27 cellular contexts compared by ENCODE assay signal in genomic region chr1:223425550-223425949, GRCh38. TPM values are rescaled to one million over a fixed set of nuclear protein-coding genes. Genes with fewer than 3 reads are reported as not detected.
"Had no signal": no experiment of that assay in that cellular context is flagged by ENCODE, and none has a peak within 500 bp of the region (broad histone marks: within the 10 kb centered on the region; RNA-seq: fewer than 3 reads in every experiment).

No MANE protein-coding gene starts in this region.

- H3K36me3 Mint-ChIP-seq: activated CD4-positive, alpha-beta memory T cell treated with anti-CD3 and anti-CD28 coated beads for 36 hours; activated CD8-positive, alpha-beta memory T cell treated with anti-CD3 and anti-CD28 coated beads, Interleukin-2, amount 10 ng/mL, durations not matched to agents 7 days and 5 days; activated naive CD8-positive, alpha-beta T cell treated with anti-CD3 and anti-CD28 coated beads for 36 hours; stimulated activated effector memory CD8-positive, alpha-beta T cell treated with anti-CD3 and anti-CD28 coated beads, Interleukin-12 subunit alpha, Interleukin-12 subunit beta, amount 100 ng/mL, for 72 hours had no signal

- H3K27ac Mint-ChIP-seq: activated B cell treated with CpG ODN at 0.5 μM for 24 hours; activated CD4-positive, alpha-beta memory T cell treated with anti-CD3 and anti-CD28 coated beads for 36 hours; activated CD8-positive, alpha-beta memory T cell treated with anti-CD3 and anti-CD28 coated beads, Interleukin-2, amount 10 ng/mL, durations not matched to agents 7 days and 5 days; activated naive CD8-positive, alpha-beta T cell treated with anti-CD3 and anti-CD28 coated beads for 36 hours; activated T-helper 17 cell treated with anti-CD3 and anti-CD28 coated beads, Interleukin-2, amount 50 U/mL, for 72 hours; effector memory CD8-positive, alpha-beta T cell; stimulated activated effector memory CD8-positive, alpha-beta T cell treated with anti-CD3 and anti-CD28 coated beads, Interleukin-12 subunit alpha, Interleukin-12 subunit beta, amount 100 ng/mL, for 72 hours; T-helper 2 cell treated with Interferon-gamma antibody and Interleukin-4, amounts not matched to agents 5 μg/mL and 100 μg/mL, for 36 hours had no signal

- H3K27ac ChIP-seq: cardiac muscle cell, prostate gland, thyroid gland had no signal

- ATAC-seq: activated CD8-positive, alpha-beta memory T cell treated with anti-CD3 and anti-CD28 coated beads, Interleukin-2, amount 10 ng/mL, durations not matched to agents 7 days and 5 days; activated T-helper 17 cell treated with anti-CD3 and anti-CD28 coated beads, Interleukin-2, amount 50 U/mL, for 72 hours; effector memory CD8-positive, alpha-beta T cell; right cardiac atrium; stimulated activated effector memory CD8-positive, alpha-beta T cell treated with anti-CD3 and anti-CD28 coated beads, Interleukin-12 subunit alpha, Interleukin-12 subunit beta, amount 100 ng/mL, for 72 hours had no signal

- FAIRE-seq: frontal cortex, keratinocyte, TTC549, urothelium cell line had no signal

- H3K4me1 ChIP-seq: prostate gland, thyroid gland had no signal

- H3K4me3 Mint-ChIP-seq: activated B cell treated with CpG ODN at 0.5 μM for 24 hours; activated CD4-positive, alpha-beta memory T cell treated with anti-CD3 and anti-CD28 coated beads for 36 hours; activated CD8-positive, alpha-beta memory T cell treated with anti-CD3 and anti-CD28 coated beads, Interleukin-2, amount 10 ng/mL, durations not matched to agents 7 days and 5 days; activated naive CD8-positive, alpha-beta T cell treated with anti-CD3 and anti-CD28 coated beads for 36 hours; activated T-helper 17 cell treated with anti-CD3 and anti-CD28 coated beads, Interleukin-2, amount 50 U/mL, for 72 hours; effector memory CD8-positive, alpha-beta T cell; neural crest cell; stimulated activated effector memory CD8-positive, alpha-beta T cell treated with anti-CD3 and anti-CD28 coated beads, Interleukin-12 subunit alpha, Interleukin-12 subunit beta, amount 100 ng/mL, for 72 hours; T-helper 2 cell treated with Interferon-gamma antibody and Interleukin-4, amounts not matched to agents 5 μg/mL and 100 μg/mL, for 36 hours had no signal

- H3K4me2 ChIP-seq: smooth muscle cell had no signal

- H3K36me3 ChIP-seq: cardiac muscle cell, prostate gland, thyroid gland had no signal

- H3K27me3 ChIP-seq: cardiac muscle cell, thyroid gland had no signal

- H3K4me1 Mint-ChIP-seq: activated B cell treated with CpG ODN at 0.5 μM for 24 hours; activated CD8-positive, alpha-beta memory T cell treated with anti-CD3 and anti-CD28 coated beads, Interleukin-2, amount 10 ng/mL, durations not matched to agents 7 days and 5 days; activated naive CD8-positive, alpha-beta T cell treated with anti-CD3 and anti-CD28 coated beads for 36 hours; neural crest cell; stimulated activated effector memory CD8-positive, alpha-beta T cell treated with anti-CD3 and anti-CD28 coated beads, Interleukin-12 subunit alpha, Interleukin-12 subunit beta, amount 100 ng/mL, for 72 hours had no signal

- H3K4me3 ChIP-seq: cardiac muscle cell, prostate gland, smooth muscle cell, thyroid gland had no signal

- H3K9me3 Mint-ChIP-seq: activated naive CD8-positive, alpha-beta T cell treated with anti-CD3 and anti-CD28 coated beads for 36 hours; effector memory CD8-positive, alpha-beta T cell; stimulated activated effector memory CD8-positive, alpha-beta T cell treated with anti-CD3 and anti-CD28 coated beads, Interleukin-12 subunit alpha, Interleukin-12 subunit beta, amount 100 ng/mL, for 72 hours; T-helper 2 cell treated with Interferon-gamma antibody and Interleukin-4, amounts not matched to agents 5 μg/mL and 100 μg/mL, for 36 hours had no signal

- DNase-seq: activated B cell treated with CpG ODN at 0.5 μM for 24 hours; activated CD4-positive, alpha-beta memory T cell treated with anti-CD3 and anti-CD28 coated beads for 36 hours; activated CD4-positive, alpha-beta T cell treated with anti-CD3 and anti-CD28 coated beads for 4 hours; activated CD8-positive, alpha-beta memory T cell treated with anti-CD3 and anti-CD28 coated beads, Interleukin-2, amount 10 ng/mL, durations not matched to agents 7 days and 5 days; activated naive CD4-positive, alpha-beta T cell; activated naive CD8-positive, alpha-beta T cell treated with anti-CD3 and anti-CD28 coated beads for 36 hours; activated T-cell treated with anti-CD3 and anti-CD28 coated beads, Interleukin-2, amount 50 U/mL, for 1 hour; amniotic stem cell; effector memory CD8-positive, alpha-beta T cell; head of caudate nucleus; mammary epithelial cell; right cardiac atrium; stimulated activated CD4-positive, alpha-beta T cell treated with anti-CD3 and anti-CD28 coated beads, Interleukin-4, amount 100 ng/mL, for 24 hours; thyroid gland had no signal

- H3K27me3 Mint-ChIP-seq: activated CD4-positive, alpha-beta memory T cell treated with anti-CD3 and anti-CD28 coated beads for 36 hours; activated naive CD8-positive, alpha-beta T cell treated with anti-CD3 and anti-CD28 coated beads for 36 hours; activated T-helper 17 cell treated with anti-CD3 and anti-CD28 coated beads, Interleukin-2, amount 50 U/mL, for 72 hours had no signal

- H3K9me3 ChIP-seq: prostate gland, thyroid gland had no signal

RNA-seq across cellular contexts. Expression of gene CCDC185, which starts 32.3 kb away (rescaled TPM):
- total RNA-seq: activated B cell treated with CpG ODN at 0.5 μM for 24 hours; activated CD4-positive, alpha-beta memory T cell treated with anti-CD3 and anti-CD28 coated beads for 36 hours; activated CD8-positive, alpha-beta memory T cell treated with anti-CD3 and anti-CD28 coated beads, Interleukin-2, amount 10 ng/mL, durations not matched to agents 7 days and 5 days; activated naive CD8-positive, alpha-beta T cell treated with anti-CD3 and anti-CD28 coated beads for 36 hours; activated T-helper 17 cell treated with anti-CD3 and anti-CD28 coated beads, Interleukin-2, amount 50 U/mL, for 72 hours; cardiac muscle cell; dermis microvascular lymphatic vessel endothelial cell; frontal cortex; mammary epithelial cell; neural crest cell; osteoblast; smooth muscle cell had no signal
- polyA plus RNA-seq: cardiac muscle cell, keratinocyte, mammary epithelial cell, smooth muscle cell had no signal
